22 cellular contexts compared by ENCODE assay signal in genomic region chr22:26559961-26560575, GRCh38. TPM values are rescaled to one million over a fixed set of nuclear protein-coding genes. Genes with fewer than 3 reads are reported as not detected.
DNase-seq lines count a peak whose midpoint lies in the region; ATAC-seq and TF ChIP-seq lines count a peak whose summit lies in the region.
"Had no signal": no experiment of that assay in that cellular context is flagged by ENCODE, and none has a peak within 500 bp of the region (broad histone marks: within the 10 kb centered on the region; RNA-seq: fewer than 3 reads in every experiment).

No MANE protein-coding gene starts in this region.

- no peak for TF ChIP-seq CTCF in dorsolateral prefrontal cortex (IDR thresholded peaks at IDR 0.05 in 54 of 56, conservative IDR thresholded peaks at IDR 0.05 in 2 of 56; ENCODE audit: low read depth in 1 of 56, partially characterized antibody in 56 of 56)
- TF ChIP-seq CTCF in psoas muscle (IDR thresholded peaks at IDR 0.05), result no peak

- WGBS in psoas muscle, 3 donors, result 38 to 71% (median 41%) methylated on average over 13 of the region's 13 CpGs

- intact Hi-C loops in dorsolateral prefrontal cortex (cut with DNase I), result no loop called here
- intact Hi-C loops in psoas muscle (cut with DNase I), result loop anchor here in 1 of 2 donors (5.0 kb wide), 1 partner anchor 33 kb away; no protein-coding TSS in a partner anchor

- H3K27me3 ChIP-seq in HUES48 (ENCODE audit: control insufficient read depth, insufficient read depth, low read length) (no peaks in the 10 kb centered on the region), dorsolateral prefrontal cortex (no peaks in the 10 kb centered on the region), psoas muscle (ENCODE audit: insufficient read depth in 3 of 3, low read length in 2 of 3) (no peaks in the 10 kb centered on the region)

- ATAC-seq in psoas muscle (peak; percentile 56 to 86 (median 75)), HG03432 (IDR thresholded peaks at IDR 0.05; ENCODE audit: unreplicated experiment) (no peak), HG02981 (IDR thresholded peaks at IDR 0.05; ENCODE audit: unreplicated experiment) (no peak)

- peak overlapping the region; percentile 36 for H3K27ac ChIP-seq in HUES48 (ENCODE audit: low read depth, low read length)
- peak overlapping the region in 47 of 59 donors; percentile 5 to 78 (median 55) for H3K27ac ChIP-seq in dorsolateral prefrontal cortex
- peak overlapping the region; percentile 90 for H3K27ac ChIP-seq in psoas muscle
- H3K27ac ChIP-seq: prostate gland had no signal

- no peaks in the 10 kb centered on the region for H3K9me3 ChIP-seq in HUES48 (ENCODE audit: control insufficient read depth, insufficient read depth, low read length)
- H3K9me3 ChIP-seq in psoas muscle, result no peaks in the 10 kb centered on the region
- H3K9me3 ChIP-seq: prostate gland had no signal

- peaks cover 18% of the 10 kb centered on the region for H3K36me3 ChIP-seq in HUES48 (ENCODE audit: control insufficient read depth, insufficient read depth, low read length)
- H3K36me3 ChIP-seq in psoas muscle (ENCODE audit: insufficient read depth in 1 of 2, low read depth in 1 of 2), result peaks cover 0 to 10% of the 10 kb centered on the region in 2 donors
- H3K36me3 ChIP-seq: prostate gland had no signal

- DNase-seq in OCI-M1 (lab: John Stamatoyannopoulos, UW) (peak; percentile 67), dorsolateral prefrontal cortex (no peak), psoas muscle (peak in 1 of 2 donors; percentile 61), NCI-H1436 treated with DMSO at 0.1 percent for 48 hours (lab: John Stamatoyannopoulos, UW) (no peak), cortex of kidney (lab: John Stamatoyannopoulos, UW) (no peak)
- DNase-seq: activated CD4-positive, CD25-positive, alpha-beta regulatory T cell treated with anti-CD3 and anti-CD28 coated beads, Interleukin-2, amount 50 U/mL, for 72 hours; activated gamma-delta T cell treated with Interleukin-2 at 50 U/mL for 16 hours; cerebellar nuclear complex; DMS 273 treated with DMSO at 0.1 percent for 48 hours; head of caudate nucleus; MM.1S; NCI-H2029 treated with DMSO at 0.1 percent for 48 hours; SIG-M5; T-helper 2 cell had no signal

- H3K4me1 ChIP-seq in HUES48 (ENCODE audit: control insufficient read depth, insufficient read depth, low read length), result peaks cover 53% of the 10 kb centered on the region
- peaks cover 46% of the 10 kb centered on the region for H3K4me1 ChIP-seq in psoas muscle
- H3K4me1 ChIP-seq: prostate gland had no signal

- no peak overlapping the region for H3K9ac ChIP-seq in HUES48 (ENCODE audit: low read depth, low read length)

- H3K4me3 ChIP-seq in HUES48 (ENCODE audit: low read depth, low read length) (no peak overlapping the region), dorsolateral prefrontal cortex (no peak overlapping the region), psoas muscle (peak overlapping the region; percentile 58)
- H3K4me3 ChIP-seq: lung, prostate gland had no signal

RNA-seq across cellular contexts. Expression of gene TPST2, which starts 29.9 kb away (rescaled TPM):
- total RNA-seq in dorsolateral prefrontal cortex (10 to 100 TPM; 17.2 to 54.7 (median 31.9) TPM), psoas muscle (10 to 100 TPM; 22.1 to 41.3 (median 28.5) TPM)
- 10 to 100 TPM; 30.5 to 76.4 (median 46.9) TPM for polyA plus RNA-seq in psoas muscle

RNA-seq across cellular contexts. Expression of gene TFIP11, which starts 47.8 kb away (rescaled TPM):
- total RNA-seq in dorsolateral prefrontal cortex, result 10 to 100 TPM; 27.4 to 51.0 (median 35.3) TPM
- total RNA-seq in psoas muscle, result 10 to 100 TPM; 29.1 to 48.6 (median 33.5) TPM
- 10 to 100 TPM; 28.8 to 56.1 (median 37.8) TPM for polyA plus RNA-seq in psoas muscle

RNA-seq across cellular contexts. Expression of gene CRYBB1, which starts 57.8 kb away (rescaled TPM):
- total RNA-seq in dorsolateral prefrontal cortex (1 to 10 TPM in 78 of 120 experiments, under 1 TPM in 27, not detected in 15; 0.47 to 4.9 (median 1.6) TPM), psoas muscle (under 1 TPM in 3 of 4 donors, not detected in 1; 0.22 to 0.25 (median 0.25) TPM)
- polyA plus RNA-seq in psoas muscle, result under 1 TPM in 2 of 3 donors, not detected in 1; 0.14 to 0.21 TPM
- total RNA-seq: fibroblast of lung, myocyte, NCI-H460 had no signal
- polyA plus RNA-seq: fibroblast of lung had no signal

Comparison
In these comparisons a context has a peak if more than half of its experiments do, and no peak if none do; other contexts are left out.
1. H3K27ac ChIP-seq: peak in every context shown above with its lines; median percentile 90 in psoas muscle; 55 in dorsolateral prefrontal cortex; 36 in HUES48.
2. ATAC-seq: peak in psoas muscle (4 of 4); none in HG03432 (single experiment) and HG02981 (single experiment).